Comparison of ENCODE assay signal across 10 cellular contexts in genomic region chr19:35306473-35307246, GRCh38. TPM values are rescaled to one million over a fixed set of nuclear protein-coding genes. Genes with fewer than 3 reads are reported as not detected.
DNase-seq lines count a peak whose midpoint lies in the region; ATAC-seq, FAIRE-seq and TF ChIP-seq lines count a peak whose summit lies in the region.
"Had no signal": no experiment of that assay in that cellular context is flagged by ENCODE, and none has a peak within 500 bp of the region (broad histone marks: within the 10 kb centered on the region; RNA-seq: fewer than 3 reads in every experiment).

No MANE protein-coding gene starts in this region.

- CTCF ChIA-PET in activated CD4-positive, alpha-beta memory T cell treated with anti-CD3 and anti-CD28 coated beads for 36 hours (lab: Charles Lee): interaction anchor here (0.6 kb wide), 1 partner anchor 252 kb away, joined by 3 read pairs; no protein-coding TSS in a partner anchor
- CTCF ChIA-PET in activated CD4-positive, alpha-beta memory T cell treated with anti-CD3 and anti-CD28 coated beads, Interleukin-2, amount 10 ng/mL, durations not matched to agents 7 days and 5 days (lab: Charles Lee): no interaction called here
- CTCF ChIA-PET in naive thymus-derived CD4-positive, alpha-beta T cell (lab: Charles Lee): no interaction called here

- POLR2A ChIA-PET in activated CD4-positive, alpha-beta memory T cell treated with anti-CD3 and anti-CD28 coated beads for 36 hours (lab: Charles Lee): no interaction called here
- POLR2A ChIA-PET in activated CD4-positive, alpha-beta memory T cell treated with anti-CD3 and anti-CD28 coated beads, Interleukin-2, amount 10 ng/mL, durations not matched to agents 7 days and 5 days (lab: Charles Lee): no interaction called here
- POLR2A ChIA-PET in naive thymus-derived CD4-positive, alpha-beta T cell (lab: Charles Lee): no interaction called here

- H3K27me3 ChIP-seq in astrocyte (ENCODE audit: insufficient read depth, low read length): no peaks in the 10 kb centered on the region
- no peaks in the 10 kb centered on the region for H3K27me3 ChIP-seq in naive thymus-derived CD4-positive, alpha-beta T cell (ENCODE audit: control insufficient read depth in 2 of 2, insufficient read depth in 2 of 2, low read length in 2 of 2)

- no peaks in the 10 kb centered on the region for H4K20me1 ChIP-seq in astrocyte (ENCODE audit: insufficient read depth, low read length)

- no peaks in the 10 kb centered on the region for H3K36me3 Mint-ChIP-seq in activated CD4-positive, alpha-beta memory T cell treated with anti-CD3 and anti-CD28 coated beads for 36 hours
- H3K36me3 Mint-ChIP-seq in activated CD4-positive, alpha-beta memory T cell treated with anti-CD3 and anti-CD28 coated beads, Interleukin-2, amount 10 ng/mL, durations not matched to agents 7 days and 5 days (ENCODE audit: low read depth): no peaks in the 10 kb centered on the region
- H3K36me3 Mint-ChIP-seq in astrocyte (ENCODE audit: low read depth, unreplicated experiment) (no peaks in the 10 kb centered on the region), progenitor cell of endocrine pancreas (ENCODE audit: insufficient read depth) (no peaks in the 10 kb centered on the region)
- no peaks in the 10 kb centered on the region for H3K36me3 Mint-ChIP-seq in naive thymus-derived CD4-positive, alpha-beta T cell
- H3K36me3 Mint-ChIP-seq: CD4-positive, alpha-beta memory T cell had no signal

- no peaks in the 10 kb centered on the region for H3K79me2 ChIP-seq in astrocyte (ENCODE audit: insufficient read depth, low read length)

- no peak overlapping the region for H3K27ac Mint-ChIP-seq in activated CD4-positive, alpha-beta memory T cell treated with anti-CD3 and anti-CD28 coated beads for 36 hours
- no peak overlapping the region for H3K27ac Mint-ChIP-seq in activated CD4-positive, alpha-beta memory T cell treated with anti-CD3 and anti-CD28 coated beads, Interleukin-2, amount 10 ng/mL, durations not matched to agents 7 days and 5 days
- H3K27ac Mint-ChIP-seq in astrocyte (ENCODE audit: unreplicated experiment) (peak overlapping the region; percentile 79), progenitor cell of endocrine pancreas (peak overlapping the region; percentile 49)
- no peak overlapping the region for H3K27ac Mint-ChIP-seq in naive thymus-derived CD4-positive, alpha-beta T cell

- no peaks in the 10 kb centered on the region for H3K9me3 Mint-ChIP-seq in activated CD4-positive, alpha-beta memory T cell treated with anti-CD3 and anti-CD28 coated beads for 36 hours
- H3K9me3 Mint-ChIP-seq in activated CD4-positive, alpha-beta memory T cell treated with anti-CD3 and anti-CD28 coated beads, Interleukin-2, amount 10 ng/mL, durations not matched to agents 7 days and 5 days: no peaks in the 10 kb centered on the region
- H3K9me3 Mint-ChIP-seq in astrocyte (ENCODE audit: unreplicated experiment) (no peaks in the 10 kb centered on the region), progenitor cell of endocrine pancreas (ENCODE audit: low read depth) (no peaks in the 10 kb centered on the region)
- H3K9me3 Mint-ChIP-seq in naive thymus-derived CD4-positive, alpha-beta T cell: no peaks in the 10 kb centered on the region
- H3K9me3 Mint-ChIP-seq: CD4-positive, alpha-beta memory T cell had no signal

- TF ChIP-seq CTCF in astrocyte (IDR thresholded peaks at IDR 0.05; ENCODE audit: insufficient read depth, low read depth, low read length) (no peak), progenitor cell of endocrine pancreas (IDR thresholded peaks at IDR 0.05; ENCODE audit: unreplicated experiment) (peak; percentile 45)

- H3K4me1 Mint-ChIP-seq in activated CD4-positive, alpha-beta memory T cell treated with anti-CD3 and anti-CD28 coated beads for 36 hours (ENCODE audit: low read depth): no peaks in the 10 kb centered on the region
- no peaks in the 10 kb centered on the region for H3K4me1 Mint-ChIP-seq in activated CD4-positive, alpha-beta memory T cell treated with anti-CD3 and anti-CD28 coated beads, Interleukin-2, amount 10 ng/mL, durations not matched to agents 7 days and 5 days
- peaks cover 15% of the 10 kb centered on the region for H3K4me1 Mint-ChIP-seq in astrocyte (ENCODE audit: low read depth, unreplicated experiment)
- peaks cover 26% of the 10 kb centered on the region for H3K4me1 Mint-ChIP-seq in progenitor cell of endocrine pancreas (ENCODE audit: low read depth)
- peaks cover 0 to 2% (median 0%) of the 10 kb centered on the region in 7 donors for H3K4me1 Mint-ChIP-seq in naive thymus-derived CD4-positive, alpha-beta T cell
- H3K4me1 Mint-ChIP-seq: CD4-positive, alpha-beta memory T cell had no signal

- DNase-seq in activated CD4-positive, alpha-beta memory T cell treated with anti-CD3 and anti-CD28 coated beads for 36 hours: peak; percentile 31
- DNase-seq in activated CD4-positive, alpha-beta memory T cell treated with anti-CD3 and anti-CD28 coated beads, Interleukin-2, amount 10 ng/mL, durations not matched to agents 7 days and 5 days: no peak
- DNase-seq in HTR-8/SVneo (ENCODE audit: insufficient read length, low spot score) (peak; percentile 45), astrocyte (ENCODE audit: low read depth) (no peak), progenitor cell of endocrine pancreas (ENCODE audit: low spot score, unreplicated experiment) (no peak)
- DNase-seq in naive thymus-derived CD4-positive, alpha-beta T cell: no peak
- DNase-seq in activated CD8-positive, alpha-beta memory T cell treated with anti-CD3 and anti-CD28 coated beads for 24 hours: no peak
- DNase-seq: CD4-positive, alpha-beta memory T cell had no signal

- H3K9ac ChIP-seq in astrocyte (ENCODE audit: low read length): no peak overlapping the region

- H2AFZ ChIP-seq in astrocyte (ENCODE audit: low read depth, low read length): no peak overlapping the region

- no peak overlapping the region for H3K27ac ChIP-seq in astrocyte (ENCODE audit: low read depth, low read length)
- H3K27ac ChIP-seq in naive thymus-derived CD4-positive, alpha-beta T cell (ENCODE audit: low read depth, low read length): no peak overlapping the region

- H3K4me3 Mint-ChIP-seq in activated CD4-positive, alpha-beta memory T cell treated with anti-CD3 and anti-CD28 coated beads for 36 hours: no peak overlapping the region
- no peak overlapping the region for H3K4me3 Mint-ChIP-seq in activated CD4-positive, alpha-beta memory T cell treated with anti-CD3 and anti-CD28 coated beads, Interleukin-2, amount 10 ng/mL, durations not matched to agents 7 days and 5 days
- H3K4me3 Mint-ChIP-seq in astrocyte (ENCODE audit: unreplicated experiment) (no peak overlapping the region), progenitor cell of endocrine pancreas (ENCODE audit: low read depth) (no peak overlapping the region)
- H3K4me3 Mint-ChIP-seq in naive thymus-derived CD4-positive, alpha-beta T cell: no peak overlapping the region
- H3K4me3 Mint-ChIP-seq: CD4-positive, alpha-beta memory T cell had no signal

- no peaks in the 10 kb centered on the region for H3K27me3 Mint-ChIP-seq in activated CD4-positive, alpha-beta memory T cell treated with anti-CD3 and anti-CD28 coated beads for 36 hours
- H3K27me3 Mint-ChIP-seq in activated CD4-positive, alpha-beta memory T cell treated with anti-CD3 and anti-CD28 coated beads, Interleukin-2, amount 10 ng/mL, durations not matched to agents 7 days and 5 days: no peaks in the 10 kb centered on the region
- H3K27me3 Mint-ChIP-seq in astrocyte (ENCODE audit: low read depth, unreplicated experiment) (peaks cover 36% of the 10 kb centered on the region), progenitor cell of endocrine pancreas (peaks cover 3% of the 10 kb centered on the region)
- peaks cover 0 to 4% (median 0%) of the 10 kb centered on the region in 5 donors for H3K27me3 Mint-ChIP-seq in naive thymus-derived CD4-positive, alpha-beta T cell
- H3K27me3 Mint-ChIP-seq: CD4-positive, alpha-beta memory T cell had no signal

- no peaks in the 10 kb centered on the region for H3K36me3 ChIP-seq in astrocyte (ENCODE audit: insufficient read depth, low read length)
- no peaks in the 10 kb centered on the region for H3K36me3 ChIP-seq in naive thymus-derived CD4-positive, alpha-beta T cell (ENCODE audit: control insufficient read depth in 2 of 3, insufficient read depth in 3 of 3, low read length in 3 of 3)

- ATAC-seq in naive thymus-derived CD4-positive, alpha-beta T cell: no peak
- no peak for ATAC-seq in HG03342 (IDR thresholded peaks at IDR 0.05; ENCODE audit: unreplicated experiment)

- intact Hi-C loops in activated CD4-positive, alpha-beta memory T cell treated with anti-CD3 and anti-CD28 coated beads for 36 hours (cut with micrococcal nuclease): no loop called here
- intact Hi-C loops in naive thymus-derived CD4-positive, alpha-beta T cell (cut with micrococcal nuclease): no loop called here

- no peaks in the 10 kb centered on the region for H3K4me1 ChIP-seq in astrocyte (ENCODE audit: insufficient read depth, low read length)
- H3K4me1 ChIP-seq in naive thymus-derived CD4-positive, alpha-beta T cell (ENCODE audit: control insufficient read depth in 2 of 2, insufficient read depth in 2 of 2, low read length in 2 of 2): no peaks in the 10 kb centered on the region

- H3K4me2 ChIP-seq in astrocyte (ENCODE audit: low read length): no peak overlapping the region

- no peak for FAIRE-seq in HTR-8/SVneo (lab: Jason Lieb, UNC)
- no peak for FAIRE-seq in astrocyte (lab: Jason Lieb, UNC)

- H3K4me3 ChIP-seq in astrocyte (ENCODE audit: insufficient read depth, low read depth, low read length): no peak overlapping the region
- no peak overlapping the region for H3K4me3 ChIP-seq in naive thymus-derived CD4-positive, alpha-beta T cell (ENCODE audit: low read length)
- H3K4me3 ChIP-seq: lung had no signal

- H3K9me3 ChIP-seq in astrocyte (ENCODE audit: insufficient read depth, low read depth, low read length): no peaks in the 10 kb centered on the region
- no peaks in the 10 kb centered on the region for H3K9me3 ChIP-seq in naive thymus-derived CD4-positive, alpha-beta T cell (ENCODE audit: control insufficient read depth in 2 of 3, low read length in 3 of 3)

RNA-seq across cellular contexts. Expression of gene MAG, which starts 14.7 kb away (rescaled TPM):
- total RNA-seq in activated CD4-positive, alpha-beta memory T cell treated with anti-CD3 and anti-CD28 coated beads for 36 hours: under 1 TPM; 0.43 to 0.44 TPM
- total RNA-seq in activated CD4-positive, alpha-beta memory T cell treated with anti-CD3 and anti-CD28 coated beads, Interleukin-2, amount 10 ng/mL, durations not matched to agents 7 days and 5 days: not detected
- total RNA-seq in astrocyte (not detected in 2 replicates), progenitor cell of endocrine pancreas (1.4 and 1.7 TPM in 2 replicates)
- total RNA-seq in naive thymus-derived CD4-positive, alpha-beta T cell: under 1 TPM in 1 of 5 experiments, not detected in 4; 0.29 TPM
- under 1 TPM in 1 of 2 donors, not detected in 1; 0.31 TPM for polyA plus RNA-seq in naive thymus-derived CD4-positive, alpha-beta T cell
- total RNA-seq: CD4-positive, alpha-beta memory T cell had no signal
- polyA plus RNA-seq: CD4-positive, alpha-beta memory T cell had no signal

RNA-seq across cellular contexts. Expression of gene CD22, which starts 22.3 kb away (rescaled TPM):
- 1 to 10 TPM in 1 of 2 experiments, under 1 TPM in 1; 0.75 to 1.2 TPM for total RNA-seq in activated CD4-positive, alpha-beta memory T cell treated with anti-CD3 and anti-CD28 coated beads for 36 hours
- under 1 TPM; 0.63 to 0.76 TPM for total RNA-seq in activated CD4-positive, alpha-beta memory T cell treated with anti-CD3 and anti-CD28 coated beads, Interleukin-2, amount 10 ng/mL, durations not matched to agents 7 days and 5 days
- total RNA-seq in astrocyte (not detected in 2 replicates), progenitor cell of endocrine pancreas (3.8 and 5.1 TPM in 2 replicates)
- 10 to 100 TPM in 1 of 5 experiments, 1 to 10 TPM in 4; 1.5 to 23.9 (median 1.9) TPM for total RNA-seq in naive thymus-derived CD4-positive, alpha-beta T cell
- 1 to 10 TPM in 1 of 2 donors, under 1 TPM in 1; 0.70 to 1.1 TPM for polyA plus RNA-seq in naive thymus-derived CD4-positive, alpha-beta T cell

RNA-seq across cellular contexts. Expression of gene HAMP, which starts 24.3 kb away (rescaled TPM):
- total RNA-seq in activated CD4-positive, alpha-beta memory T cell treated with anti-CD3 and anti-CD28 coated beads for 36 hours: not detected
- total RNA-seq in activated CD4-positive, alpha-beta memory T cell treated with anti-CD3 and anti-CD28 coated beads, Interleukin-2, amount 10 ng/mL, durations not matched to agents 7 days and 5 days: under 1 TPM; 0.38 to 0.43 TPM
- total RNA-seq in astrocyte (0.36 and 0.38 TPM in 2 replicates), progenitor cell of endocrine pancreas (0.64 and 1.1 TPM in 2 replicates)
- total RNA-seq in naive thymus-derived CD4-positive, alpha-beta T cell: 1 to 10 TPM in 2 of 5 experiments, under 1 TPM in 3; 0.44 to 2.5 (median 0.66) TPM
- polyA plus RNA-seq in naive thymus-derived CD4-positive, alpha-beta T cell: not detected
- polyA plus RNA-seq: CD4-positive, alpha-beta memory T cell had no signal

RNA-seq across cellular contexts. Expression of gene USF2, which starts 37.9 kb away (rescaled TPM):
- total RNA-seq in activated CD4-positive, alpha-beta memory T cell treated with anti-CD3 and anti-CD28 coated beads for 36 hours: 100 to 1,000 TPM; 117 to 121 TPM
- total RNA-seq in activated CD4-positive, alpha-beta memory T cell treated with anti-CD3 and anti-CD28 coated beads, Interleukin-2, amount 10 ng/mL, durations not matched to agents 7 days and 5 days: 100 to 1,000 TPM; 164 to 172 TPM
- 68.9 and 70.0 TPM in 2 replicates for total RNA-seq in astrocyte
- total RNA-seq in progenitor cell of endocrine pancreas: 126 and 132 TPM in 2 replicates
- 100 to 1,000 TPM; 145 to 256 (median 225) TPM for total RNA-seq in naive thymus-derived CD4-positive, alpha-beta T cell
- polyA plus RNA-seq in naive thymus-derived CD4-positive, alpha-beta T cell: 1 to 10 TPM; 6.8 to 7.0 TPM

RNA-seq across cellular contexts. Expression of gene FFAR1, which starts 41.0 kb away (rescaled TPM):
- under 1 TPM in 1 of 2 experiments, not detected in 1; 0.12 TPM for total RNA-seq in activated CD4-positive, alpha-beta memory T cell treated with anti-CD3 and anti-CD28 coated beads for 36 hours
- total RNA-seq in activated CD4-positive, alpha-beta memory T cell treated with anti-CD3 and anti-CD28 coated beads, Interleukin-2, amount 10 ng/mL, durations not matched to agents 7 days and 5 days: not detected
- not detected in 2 replicates for total RNA-seq in astrocyte
- total RNA-seq in progenitor cell of endocrine pancreas: 0.33 and 0.74 TPM in 2 replicates
- 1 to 10 TPM in 1 of 5 experiments, under 1 TPM in 2, not detected in 2; 0.10 to 1.3 (median 0.24) TPM for total RNA-seq in naive thymus-derived CD4-positive, alpha-beta T cell
- polyA plus RNA-seq in naive thymus-derived CD4-positive, alpha-beta T cell: not detected
- total RNA-seq: CD4-positive, alpha-beta memory T cell had no signal
- polyA plus RNA-seq: CD4-positive, alpha-beta memory T cell had no signal

Comparison
In these comparisons a context has a peak if more than half of its experiments do, and no peak if none do; other contexts are left out.
1. DNase-seq: peak in activated CD4-positive, alpha-beta memory T cell treated with anti-CD3 and anti-CD28 coated beads for 36 hours (single experiment) and HTR-8/SVneo (single experiment); none in activated CD4-positive, alpha-beta memory T cell treated with anti-CD3 and anti-CD28 coated beads, Interleukin-2, amount 10 ng/mL, durations not matched to agents 7 days and 5 days (single experiment), astrocyte (single experiment), progenitor cell of endocrine pancreas (single experiment), naive thymus-derived CD4-positive, alpha-beta T cell (0 of 9) and activated CD8-positive, alpha-beta memory T cell treated with anti-CD3 and anti-CD28 coated beads for 24 hours (single experiment).
2. H3K27ac Mint-ChIP-seq: peak in astrocyte (single experiment) and progenitor cell of endocrine pancreas (single experiment); none in activated CD4-positive, alpha-beta memory T cell treated with anti-CD3 and anti-CD28 coated beads for 36 hours (single experiment), activated CD4-positive, alpha-beta memory T cell treated with anti-CD3 and anti-CD28 coated beads, Interleukin-2, amount 10 ng/mL, durations not matched to agents 7 days and 5 days (single experiment) and naive thymus-derived CD4-positive, alpha-beta T cell (0 of 9).